1 cellular context compared by ENCODE assay signal in the genomic region with DNA sequence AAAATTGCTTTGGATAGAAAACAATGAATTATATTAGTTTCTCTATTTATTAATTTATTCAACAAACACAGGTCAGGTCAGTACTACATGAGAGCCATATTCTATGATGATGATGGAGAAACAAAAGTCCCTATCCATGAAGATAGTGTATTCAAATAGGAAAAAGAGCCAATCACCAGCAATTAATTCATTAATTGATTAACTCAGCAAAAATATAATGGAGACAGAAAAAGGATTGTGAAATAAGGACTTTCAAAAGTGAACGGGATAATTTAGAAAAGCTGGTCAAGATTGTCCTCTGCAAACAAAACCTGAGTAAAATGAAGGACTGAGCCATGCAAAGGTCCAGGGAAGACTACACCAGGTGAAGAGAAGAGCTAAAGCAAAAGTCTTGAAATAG.
TF ChIP-seq lines count a peak whose summit lies in the region.

No MANE protein-coding gene starts in this region.

TF ChIP-seq in HepG2, 621 proteins besides CTCF, POLR2A, EP300 and RAD21 (continued from another document):
- TF ChIP-seq, protein P1, sequence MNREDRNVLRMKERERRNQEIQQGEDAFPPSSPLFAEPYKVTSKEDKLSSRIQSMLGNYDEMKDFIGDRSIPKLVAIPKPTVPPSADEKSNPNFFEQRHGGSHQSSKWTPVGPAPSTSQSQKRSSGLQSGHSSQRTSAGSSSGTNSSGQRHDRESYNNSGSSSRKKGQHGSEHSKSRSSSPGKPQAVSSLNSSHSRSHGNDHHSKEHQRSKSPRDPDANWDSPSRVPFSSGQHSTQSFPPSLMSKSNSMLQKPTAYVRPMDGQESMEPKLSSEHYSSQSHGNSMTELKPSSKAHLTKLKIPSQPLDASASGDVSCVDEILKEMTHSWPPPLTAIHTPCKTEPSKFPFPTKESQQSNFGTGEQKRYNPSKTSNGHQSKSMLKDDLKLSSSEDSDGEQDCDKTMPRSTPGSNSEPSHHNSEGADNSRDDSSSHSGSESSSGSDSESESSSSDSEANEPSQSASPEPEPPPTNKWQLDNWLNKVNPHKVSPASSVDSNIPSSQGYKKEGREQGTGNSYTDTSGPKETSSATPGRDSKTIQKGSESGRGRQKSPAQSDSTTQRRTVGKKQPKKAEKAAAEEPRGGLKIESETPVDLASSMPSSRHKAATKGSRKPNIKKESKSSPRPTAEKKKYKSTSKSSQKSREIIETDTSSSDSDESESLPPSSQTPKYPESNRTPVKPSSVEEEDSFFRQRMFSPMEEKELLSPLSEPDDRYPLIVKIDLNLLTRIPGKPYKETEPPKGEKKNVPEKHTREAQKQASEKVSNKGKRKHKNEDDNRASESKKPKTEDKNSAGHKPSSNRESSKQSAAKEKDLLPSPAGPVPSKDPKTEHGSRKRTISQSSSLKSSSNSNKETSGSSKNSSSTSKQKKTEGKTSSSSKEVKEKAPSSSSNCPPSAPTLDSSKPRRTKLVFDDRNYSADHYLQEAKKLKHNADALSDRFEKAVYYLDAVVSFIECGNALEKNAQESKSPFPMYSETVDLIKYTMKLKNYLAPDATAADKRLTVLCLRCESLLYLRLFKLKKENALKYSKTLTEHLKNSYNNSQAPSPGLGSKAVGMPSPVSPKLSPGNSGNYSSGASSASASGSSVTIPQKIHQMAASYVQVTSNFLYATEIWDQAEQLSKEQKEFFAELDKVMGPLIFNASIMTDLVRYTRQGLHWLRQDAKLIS (CRISPR knock-in tag; IDR thresholded peaks at IDR 0.05): no peak
- peak; percentile 59 to 71 for TF ChIP-seq MAFK (conservative IDR thresholded peaks at IDR 0.05 in 1 of 2, IDR thresholded peaks at IDR 0.05 in 1 of 2; ENCODE audit: low read length in 2 of 2)
- TF ChIP-seq, protein P2, sequence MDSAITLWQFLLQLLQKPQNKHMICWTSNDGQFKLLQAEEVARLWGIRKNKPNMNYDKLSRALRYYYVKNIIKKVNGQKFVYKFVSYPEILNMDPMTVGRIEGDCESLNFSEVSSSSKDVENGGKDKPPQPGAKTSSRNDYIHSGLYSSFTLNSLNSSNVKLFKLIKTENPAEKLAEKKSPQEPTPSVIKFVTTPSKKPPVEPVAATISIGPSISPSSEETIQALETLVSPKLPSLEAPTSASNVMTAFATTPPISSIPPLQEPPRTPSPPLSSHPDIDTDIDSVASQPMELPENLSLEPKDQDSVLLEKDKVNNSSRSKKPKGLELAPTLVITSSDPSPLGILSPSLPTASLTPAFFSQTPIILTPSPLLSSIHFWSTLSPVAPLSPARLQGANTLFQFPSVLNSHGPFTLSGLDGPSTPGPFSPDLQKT (CRISPR knock-in tag; IDR thresholded peaks at IDR 0.05; ENCODE audit: borderline replicate concordance): no peak
- TF ChIP-seq ZZZ3 (CRISPR knock-in tag; IDR thresholded peaks at IDR 0.05; ENCODE audit: borderline replicate concordance): no peak
- TF ChIP-seq ZNF7 (CRISPR knock-in tag; IDR thresholded peaks at IDR 0.05): no peak
- no peak for TF ChIP-seq ZNF333 (CRISPR knock-in tag; IDR thresholded peaks at IDR 0.05; ENCODE audit: borderline replicate concordance)
TF ChIP-seq in HepG2: peak in this region for 2.
